In genomic region chr10:119533473-119533872, GRCh38 we compare ENCODE assay signal across 19 cellular contexts. TPM values are rescaled to one million over a fixed set of nuclear protein-coding genes. Genes with fewer than 3 reads are reported as not detected.
DNase-seq lines count a peak whose midpoint lies in the region; ATAC-seq and TF ChIP-seq lines count a peak whose summit lies in the region.
"Had no signal": no experiment of that assay in that cellular context is flagged by ENCODE, and none has a peak within 500 bp of the region (broad histone marks: within the 10 kb centered on the region; RNA-seq: fewer than 3 reads in every experiment).

No MANE protein-coding gene starts in this region.

- no peak for TF ChIP-seq CTCF in activated CD8-positive, alpha-beta T cell treated with anti-CD3 and anti-CD28 coated beads for 36 hours (IDR thresholded peaks at IDR 0.05)
- no peak for TF ChIP-seq CTCF in CD8-positive, alpha-beta T cell (IDR thresholded peaks at IDR 0.05)
- no peak for TF ChIP-seq CTCF in mucosa of descending colon (IDR thresholded peaks at IDR 0.05)

- no peaks in the 10 kb centered on the region for H3K36me3 ChIP-seq in CD8-positive, alpha-beta T cell (ENCODE audit: insufficient read depth, low read length)
- H3K36me3 ChIP-seq in muscle layer of colon (ENCODE audit: insufficient read depth, low read length) (no peaks in the 10 kb centered on the region), mucosa of descending colon (ENCODE audit: low read depth) (no peaks in the 10 kb centered on the region)

- peaks cover 66% of the 10 kb centered on the region for H3K36me3 Mint-ChIP-seq in activated CD8-positive, alpha-beta T cell treated with anti-CD3 and anti-CD28 coated beads for 36 hours (ENCODE audit: low read depth)
- H3K36me3 Mint-ChIP-seq in activated CD8-positive, alpha-beta T cell treated with anti-CD3 and anti-CD28 coated beads, Interleukin-2, amount 10 ng/mL, durations not matched to agents 7 days and 5 days (ENCODE audit: low read depth) = peaks cover 61% of the 10 kb centered on the region
- H3K36me3 Mint-ChIP-seq in CD8-positive, alpha-beta T cell = peaks cover 39% of the 10 kb centered on the region
- H3K36me3 Mint-ChIP-seq in activated naive CD8-positive, alpha-beta T cell treated with anti-CD3 and anti-CD28 coated beads, Interleukin-2, amount 10 ng/mL, durations not matched to agents 7 days and 5 days = peaks cover 25% of the 10 kb centered on the region
- peaks cover 4% of the 10 kb centered on the region for H3K36me3 Mint-ChIP-seq in effector memory CD8-positive, alpha-beta T cell (ENCODE audit: insufficient read depth)

- CTCF ChIA-PET in activated CD8-positive, alpha-beta T cell treated with anti-CD3 and anti-CD28 coated beads for 36 hours (lab: Charles Lee) = interaction anchor here (1.0 to 3.3 kb wide), 5 partner anchors 9 to 326 kb away, joined by 3 to 18 read pairs (median 5); partner anchors contain the start of gene GRK5
- CTCF ChIA-PET in activated CD8-positive, alpha-beta T cell treated with anti-CD3 and anti-CD28 coated beads, Interleukin-2, amount 10 ng/mL, durations not matched to agents 7 days and 5 days (lab: Charles Lee) = interaction anchor here (1.1 to 2.9 kb wide), 2 partner anchors 10 to 11 kb away, joined by 4 to 9 read pairs; partner anchors contain the start of gene RGS10
- CTCF ChIA-PET in CD8-positive, alpha-beta T cell (lab: Charles Lee) = interaction anchor here (0.8 to 13.5 kb wide), 3 partner anchors 7 to 964 kb away, joined by 3 to 108 read pairs (median 6); partner anchors contain the start of gene RGS10

- ATAC-seq in activated CD8-positive, alpha-beta T cell treated with anti-CD3 and anti-CD28 coated beads for 36 hours = no peak
- no peak for ATAC-seq in activated CD8-positive, alpha-beta T cell treated with anti-CD3 and anti-CD28 coated beads, Interleukin-2, amount 10 ng/mL, durations not matched to agents 7 days and 5 days
- no peak for ATAC-seq in CD8-positive, alpha-beta T cell
- ATAC-seq in activated naive CD8-positive, alpha-beta T cell treated with anti-CD3 and anti-CD28 coated beads, Interleukin-2, amount 10 ng/mL, durations not matched to agents 7 days and 5 days (ENCODE audit: low read depth) = no peak
- no peak for ATAC-seq in effector memory CD8-positive, alpha-beta T cell (replicated peaks)
- no peak for ATAC-seq in mucosa of descending colon
- ATAC-seq: HCT116 had no signal

- peaks cover 72% of the 10 kb centered on the region for H3K4me1 Mint-ChIP-seq in activated CD8-positive, alpha-beta T cell treated with anti-CD3 and anti-CD28 coated beads for 36 hours (ENCODE audit: low read depth)
- peaks cover 71% of the 10 kb centered on the region for H3K4me1 Mint-ChIP-seq in activated CD8-positive, alpha-beta T cell treated with anti-CD3 and anti-CD28 coated beads, Interleukin-2, amount 10 ng/mL, durations not matched to agents 7 days and 5 days (ENCODE audit: low read depth)
- peaks cover 79% of the 10 kb centered on the region for H3K4me1 Mint-ChIP-seq in CD8-positive, alpha-beta T cell (ENCODE audit: low read depth)
- peaks cover 57% of the 10 kb centered on the region for H3K4me1 Mint-ChIP-seq in activated naive CD8-positive, alpha-beta T cell treated with anti-CD3 and anti-CD28 coated beads, Interleukin-2, amount 10 ng/mL, durations not matched to agents 7 days and 5 days
- H3K4me1 Mint-ChIP-seq in effector memory CD8-positive, alpha-beta T cell (ENCODE audit: low read depth in 2 of 2) = peaks cover 32 to 48% of the 10 kb centered on the region in 2 donors

- H3K27ac ChIP-seq in CD8-positive, alpha-beta T cell (ENCODE audit: low read depth, low read length) = no peak overlapping the region
- peak overlapping the region; percentile 31 for H3K27ac ChIP-seq in muscle layer of colon (ENCODE audit: low read depth, low read length)
- H3K27ac ChIP-seq: GM23248 had no signal

- H3K4me3 ChIP-seq in CD8-positive, alpha-beta T cell (ENCODE audit: low read depth, low read length) = no peak overlapping the region
- H3K4me3 ChIP-seq in muscle layer of colon (ENCODE audit: low read depth in 1 of 2, low read length in 2 of 2) = no peak overlapping the region
- H3K4me3 ChIP-seq in mucosa of descending colon = no peak overlapping the region
- H3K4me3 ChIP-seq: GM23248 had no signal

- no peak overlapping the region for H3K9ac ChIP-seq in muscle layer of colon (ENCODE audit: low read length)
- H3K9ac ChIP-seq: GM23248 had no signal

- no peaks in the 10 kb centered on the region for H3K27me3 ChIP-seq in CD8-positive, alpha-beta T cell (ENCODE audit: insufficient read depth, low read length)
- no peaks in the 10 kb centered on the region for H3K27me3 ChIP-seq in muscle layer of colon (ENCODE audit: control insufficient read depth in 1 of 2, insufficient read depth in 2 of 2, low read length in 2 of 2)

- H3K27ac Mint-ChIP-seq in activated CD8-positive, alpha-beta T cell treated with anti-CD3 and anti-CD28 coated beads for 36 hours = peak overlapping the region; percentile 74
- no peak overlapping the region for H3K27ac Mint-ChIP-seq in activated CD8-positive, alpha-beta T cell treated with anti-CD3 and anti-CD28 coated beads, Interleukin-2, amount 10 ng/mL, durations not matched to agents 7 days and 5 days
- peak overlapping the region; percentile 81 for H3K27ac Mint-ChIP-seq in CD8-positive, alpha-beta T cell
- no peak overlapping the region for H3K27ac Mint-ChIP-seq in activated naive CD8-positive, alpha-beta T cell treated with anti-CD3 and anti-CD28 coated beads, Interleukin-2, amount 10 ng/mL, durations not matched to agents 7 days and 5 days
- no peak overlapping the region for H3K27ac Mint-ChIP-seq in effector memory CD8-positive, alpha-beta T cell

- H3K9me3 Mint-ChIP-seq in activated CD8-positive, alpha-beta T cell treated with anti-CD3 and anti-CD28 coated beads for 36 hours = no peaks in the 10 kb centered on the region
- H3K9me3 Mint-ChIP-seq in activated CD8-positive, alpha-beta T cell treated with anti-CD3 and anti-CD28 coated beads, Interleukin-2, amount 10 ng/mL, durations not matched to agents 7 days and 5 days (ENCODE audit: insufficient read depth) = no peaks in the 10 kb centered on the region
- H3K9me3 Mint-ChIP-seq in CD8-positive, alpha-beta T cell = no peaks in the 10 kb centered on the region
- no peaks in the 10 kb centered on the region for H3K9me3 Mint-ChIP-seq in activated naive CD8-positive, alpha-beta T cell treated with anti-CD3 and anti-CD28 coated beads, Interleukin-2, amount 10 ng/mL, durations not matched to agents 7 days and 5 days
- no peaks in the 10 kb centered on the region for H3K9me3 Mint-ChIP-seq in effector memory CD8-positive, alpha-beta T cell
- H3K9me3 Mint-ChIP-seq: CD8-positive, alpha-beta memory T cell had no signal

- no peak overlapping the region for H3K4me3 Mint-ChIP-seq in activated CD8-positive, alpha-beta T cell treated with anti-CD3 and anti-CD28 coated beads for 36 hours
- no peak overlapping the region for H3K4me3 Mint-ChIP-seq in activated CD8-positive, alpha-beta T cell treated with anti-CD3 and anti-CD28 coated beads, Interleukin-2, amount 10 ng/mL, durations not matched to agents 7 days and 5 days
- H3K4me3 Mint-ChIP-seq in CD8-positive, alpha-beta T cell = peak overlapping the region; percentile 29
- H3K4me3 Mint-ChIP-seq in activated naive CD8-positive, alpha-beta T cell treated with anti-CD3 and anti-CD28 coated beads, Interleukin-2, amount 10 ng/mL, durations not matched to agents 7 days and 5 days = peak overlapping the region; percentile 45
- H3K4me3 Mint-ChIP-seq in effector memory CD8-positive, alpha-beta T cell = no peak overlapping the region
- H3K4me3 Mint-ChIP-seq: CD8-positive, alpha-beta memory T cell had no signal

- H3K27me3 Mint-ChIP-seq in activated CD8-positive, alpha-beta T cell treated with anti-CD3 and anti-CD28 coated beads for 36 hours = no peaks in the 10 kb centered on the region
- no peaks in the 10 kb centered on the region for H3K27me3 Mint-ChIP-seq in activated CD8-positive, alpha-beta T cell treated with anti-CD3 and anti-CD28 coated beads, Interleukin-2, amount 10 ng/mL, durations not matched to agents 7 days and 5 days (ENCODE audit: low read depth)
- H3K27me3 Mint-ChIP-seq in CD8-positive, alpha-beta T cell (ENCODE audit: low read depth) = no peaks in the 10 kb centered on the region
- H3K27me3 Mint-ChIP-seq in activated naive CD8-positive, alpha-beta T cell treated with anti-CD3 and anti-CD28 coated beads, Interleukin-2, amount 10 ng/mL, durations not matched to agents 7 days and 5 days = no peaks in the 10 kb centered on the region
- H3K27me3 Mint-ChIP-seq in effector memory CD8-positive, alpha-beta T cell = no peaks in the 10 kb centered on the region
- H3K27me3 Mint-ChIP-seq: CD8-positive, alpha-beta memory T cell had no signal

- POLR2A ChIA-PET in activated CD8-positive, alpha-beta T cell treated with anti-CD3 and anti-CD28 coated beads for 36 hours (lab: Charles Lee) = interaction anchor here (0.8 to 4.3 kb wide), 6 partner anchors 9 to 80 kb away, joined by 3 to 28 read pairs (median 5); partner anchors contain the start of gene RGS10
- POLR2A ChIA-PET in activated CD8-positive, alpha-beta T cell treated with anti-CD3 and anti-CD28 coated beads, Interleukin-2, amount 10 ng/mL, durations not matched to agents 7 days and 5 days (lab: Charles Lee) = interaction anchor here (1.7 kb wide), 1 partner anchor 9 kb away, joined by 5 read pairs; no protein-coding TSS in a partner anchor
- POLR2A ChIA-PET in CD8-positive, alpha-beta T cell (lab: Charles Lee) = interaction anchor here (0.5 to 2.1 kb wide), 4 partner anchors 9 to 243 kb away, joined by 3 to 6 read pairs (median 4); partner anchors contain the start of gene RGS10
- POLR2A ChIA-PET in activated naive CD8-positive, alpha-beta T cell treated with anti-CD3 and anti-CD28 coated beads, Interleukin-2, amount 10 ng/mL, durations not matched to agents 7 days and 5 days (lab: Charles Lee) = interaction anchor here (1.0 to 2.7 kb wide), 3 partner anchors 9 to 28 kb away, joined by 6 to 12 read pairs (median 8); partner anchors contain the start of gene RGS10

- intact Hi-C loops in activated CD8-positive, alpha-beta T cell treated with anti-CD3 and anti-CD28 coated beads for 36 hours (cut with micrococcal nuclease) = no loop called here
- intact Hi-C loops in CD8-positive, alpha-beta T cell (cut with DNase I, micrococcal nuclease) = no loop called here
- intact Hi-C loops in mucosa of descending colon (cut with DNase I, micrococcal nuclease) = no loop called here

- H3K9me3 ChIP-seq in CD8-positive, alpha-beta T cell (ENCODE audit: low read length) = no peaks in the 10 kb centered on the region
- H3K9me3 ChIP-seq in muscle layer of colon (ENCODE audit: low read length) (no peaks in the 10 kb centered on the region), mucosa of descending colon (no peaks in the 10 kb centered on the region)

- DNase-seq in activated CD8-positive, alpha-beta T cell treated with anti-CD3 and anti-CD28 coated beads for 36 hours = no peak
- no peak for DNase-seq in activated CD8-positive, alpha-beta T cell treated with anti-CD3 and anti-CD28 coated beads, Interleukin-2, amount 10 ng/mL, durations not matched to agents 7 days and 5 days
- no peak for DNase-seq in CD8-positive, alpha-beta T cell
- no peak for DNase-seq in activated naive CD8-positive, alpha-beta T cell treated with anti-CD3 and anti-CD28 coated beads, Interleukin-2, amount 10 ng/mL, durations not matched to agents 7 days and 5 days
- DNase-seq in effector memory CD8-positive, alpha-beta T cell = no peak
- DNase-seq in NCI-H187 (lab: John Stamatoyannopoulos, UW) (no peak), mucosa of descending colon (no peak)
- DNase-seq: 8988T; CD8-positive, alpha-beta memory T cell; DMS79 treated with DMSO at 0.1 percent for 48 hours; GM23248; NCI-H1048; NCI-H1436 treated with DMSO at 0.1 percent for 48 hours; NCI-H2081; NCI-H510A; NCI-H774; Right ventricle myocardium superior had no signal

- peaks cover 73% of the 10 kb centered on the region for H3K4me1 ChIP-seq in CD8-positive, alpha-beta T cell (ENCODE audit: insufficient read depth, low read length)
- H3K4me1 ChIP-seq in muscle layer of colon (ENCODE audit: insufficient read depth, low read length) = peaks cover 70% of the 10 kb centered on the region
- peaks cover 17% of the 10 kb centered on the region for H3K4me1 ChIP-seq in mucosa of descending colon (ENCODE audit: low read depth)

RNA-seq across cellular contexts. Expression of gene RGS10, which starts 9.0 kb away (rescaled TPM):
- total RNA-seq in activated CD8-positive, alpha-beta T cell treated with anti-CD3 and anti-CD28 coated beads for 36 hours = 100 to 1,000 TPM; 207 to 220 TPM
- total RNA-seq in activated CD8-positive, alpha-beta T cell treated with anti-CD3 and anti-CD28 coated beads, Interleukin-2, amount 10 ng/mL, durations not matched to agents 7 days and 5 days = 100 to 1,000 TPM; 166 TPM
- total RNA-seq in CD8-positive, alpha-beta T cell = 100 to 1,000 TPM; 145 to 152 TPM
- 100 to 1,000 TPM; 157 to 159 TPM for total RNA-seq in activated naive CD8-positive, alpha-beta T cell treated with anti-CD3 and anti-CD28 coated beads, Interleukin-2, amount 10 ng/mL, durations not matched to agents 7 days and 5 days
- total RNA-seq in mucosa of descending colon = 10 to 100 TPM; 14.9 to 68.8 (median 19.2) TPM

Comparison
In these comparisons a context has a peak if more than half of its experiments do, and no peak if none do; other contexts are left out.
1. H3K27ac Mint-ChIP-seq: peak in activated CD8-positive, alpha-beta T cell treated with anti-CD3 and anti-CD28 coated beads for 36 hours (single experiment) and CD8-positive, alpha-beta T cell (single experiment); none in activated CD8-positive, alpha-beta T cell treated with anti-CD3 and anti-CD28 coated beads, Interleukin-2, amount 10 ng/mL, durations not matched to agents 7 days and 5 days (single experiment), activated naive CD8-positive, alpha-beta T cell treated with anti-CD3 and anti-CD28 coated beads, Interleukin-2, amount 10 ng/mL, durations not matched to agents 7 days and 5 days (single experiment) and effector memory CD8-positive, alpha-beta T cell (0 of 2).
2. H3K4me3 Mint-ChIP-seq: peak in CD8-positive, alpha-beta T cell (single experiment) and activated naive CD8-positive, alpha-beta T cell treated with anti-CD3 and anti-CD28 coated beads, Interleukin-2, amount 10 ng/mL, durations not matched to agents 7 days and 5 days (single experiment); none in activated CD8-positive, alpha-beta T cell treated with anti-CD3 and anti-CD28 coated beads for 36 hours (single experiment), activated CD8-positive, alpha-beta T cell treated with anti-CD3 and anti-CD28 coated beads, Interleukin-2, amount 10 ng/mL, durations not matched to agents 7 days and 5 days (single experiment) and effector memory CD8-positive, alpha-beta T cell (0 of 2).